Comparison of ENCODE assay signal across 20 cellular contexts in genomic region chr19:40633207-40633606, GRCh38.
DNase-seq lines count a peak whose midpoint lies in the region; ATAC-seq and TF ChIP-seq lines count a peak whose summit lies in the region.
"Had no signal": no experiment of that assay in that cellular context is flagged by ENCODE, and none has a peak within 500 bp of the region (broad histone marks: within the 10 kb centered on the region; RNA-seq: fewer than 3 reads in every experiment).

No MANE protein-coding gene starts in this region.

- in situ Hi-C loops in astrocyte of the spinal cord (cut with HindIII; ENCODE audit: low sequenced_read_pairs) = no loop called here

- POLR2A ChIA-PET in AG04449 (lab: Yijun Ruan, JAX) = interaction anchor here (0.6 to 1.3 kb wide), 3 partner anchors 18 to 212 kb away, joined by 3 to 5 read pairs (median 3); no protein-coding TSS in a partner anchor

- ATAC-seq in HG03095 (IDR thresholded peaks at IDR 0.05; ENCODE audit: unreplicated experiment) = no peak
- ATAC-seq: activated T-cell treated with anti-CD3 and anti-CD28 coated beads, Interleukin-2, amount 50 U/mL, for 4 hours; CD8-positive, alpha-beta T cell; GM12878 had no signal

- CTCF ChIA-PET in AG04449 (lab: Yijun Ruan, JAX) = interaction anchor here (0.6 to 7.9 kb wide), 14 partner anchors 11 to 328 kb away, joined by 3 to 139 read pairs (median 22); partner anchors contain the start of gene LTBP4

- no peak overlapping the region for H3K4me3 ChIP-seq in AG04449 (ENCODE audit: low read depth, low read length)
- H3K4me3 ChIP-seq in astrocyte of the spinal cord (ENCODE audit: low read depth, low read length) = no peak overlapping the region
- H3K4me3 ChIP-seq: GM12878, ovary had no signal

- TF ChIP-seq CTCF in AG04449 (IDR thresholded peaks at IDR 0.05; ENCODE audit: insufficient read depth, low read length, missing control alignments) = no peak
- no peak for TF ChIP-seq CTCF in astrocyte of the spinal cord (IDR thresholded peaks at IDR 0.05; ENCODE audit: low read depth, low read length)

- DNase-seq in AG04449 (ENCODE audit: low read depth, low spot score) = peak; percentile 26
- peak; percentile 64 for DNase-seq in HS-5 (ENCODE audit: low read depth)
- DNase-seq in astrocyte of the spinal cord (ENCODE audit: low read depth, low spot score) = peak; percentile 60
- DNase-seq in hepatic stellate cell (ENCODE audit: low spot score) = peak; percentile 49
- no peak for DNase-seq in NK-92 (lab: John Stamatoyannopoulos, UW; ENCODE audit: unreplicated experiment)
- DNase-seq in cerebellar cortex (ENCODE audit: low spot score) = no peak
- DNase-seq in NCI-H2196 treated with DMSO at 0.1 percent for 48 hours (lab: John Stamatoyannopoulos, UW; ENCODE audit: unreplicated experiment) = no peak
- DNase-seq: activated CD4-positive, alpha-beta T cell treated with anti-CD3 and anti-CD28 coated beads, Interleukin-2, amount 10 ng/mL, durations not matched to agents 7 days and 5 days; activated naive CD8-positive, alpha-beta T cell treated with anti-CD3 and anti-CD28 coated beads, Interleukin-2, amount 10 ng/mL, durations not matched to agents 7 days and 5 days; activated T-cell treated with anti-CD3 and anti-CD28 coated beads, Interleukin-2, amount 50 U/mL, for 4 hours; CD8-positive, alpha-beta T cell; H9; NCI-H1092; NK-92 treated with Interleukin-12 subunit alpha and Interleukin-12 subunit beta, amount 100 ng/mL, for 24 hours; ovary; SIG-M5; stimulated activated CD4-positive, alpha-beta T cell treated with anti-CD3 and anti-CD28 coated beads, Interleukin-4, amount 100 ng/mL, for 1 hour; stimulated activated CD8-positive, alpha-beta memory T cell treated with anti-CD3 and anti-CD28 coated beads, Interleukin-4, amount 100 ng/mL, for 48 hours had no signal

Comparison
In these comparisons a context has a peak if more than half of its experiments do, and no peak if none do; other contexts are left out.
1. DNase-seq: peak in AG04449 (single experiment), HS-5 (single experiment), astrocyte of the spinal cord (single experiment) and hepatic stellate cell (single experiment); none in NK-92 (single experiment), cerebellar cortex (single experiment) and NCI-H2196 treated with DMSO at 0.1 percent for 48 hours (single experiment).